Comparison of ENCODE assay signal across 8 cellular contexts in the genomic region with DNA sequence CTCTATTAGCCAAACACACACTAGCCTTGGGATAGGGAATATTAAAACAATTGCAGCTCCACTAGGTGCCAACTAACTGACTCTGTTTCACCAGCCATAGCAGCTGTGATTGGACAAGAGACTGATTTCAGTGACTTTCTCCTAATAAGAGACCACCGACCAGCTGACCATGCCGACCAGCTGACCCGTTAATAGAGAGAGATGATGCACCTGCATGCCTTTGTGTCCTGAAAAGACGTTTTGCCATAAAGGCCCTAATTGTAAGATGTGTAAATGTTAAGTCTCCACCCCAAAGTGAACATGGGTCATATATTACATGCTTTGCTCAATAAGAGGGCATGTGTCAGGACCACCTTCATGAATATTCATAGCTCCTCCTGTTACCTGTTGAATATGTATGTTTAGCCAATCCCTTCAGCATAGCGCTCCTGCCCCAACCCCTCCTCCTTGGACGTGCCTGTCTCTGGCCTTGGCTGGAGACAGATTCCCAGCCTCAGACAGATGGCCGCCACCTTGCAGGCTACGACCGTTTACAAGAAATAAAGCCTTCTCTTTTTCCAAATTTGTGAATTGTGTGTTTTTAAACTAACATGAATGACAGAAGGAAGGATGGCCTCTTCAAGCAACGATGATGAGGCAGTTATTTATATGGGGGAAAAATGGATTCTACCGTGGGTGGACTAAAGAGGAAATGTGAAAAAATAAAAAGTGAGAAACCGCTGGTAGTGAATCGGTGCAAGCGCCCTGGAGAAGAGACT. TPM values are rescaled to one million over a fixed set of nuclear protein-coding genes. Genes with fewer than 3 reads are reported as not detected.
DNase-seq lines count a peak whose midpoint lies in the region; ATAC-seq and TF ChIP-seq lines count a peak whose summit lies in the region.

No MANE protein-coding gene starts in this region.

- peaks cover 17% of the 10 kb centered on the region for H3K79me1 ChIP-seq in trophoblast cell (ENCODE audit: low read length)

- DNase-seq in activated CD8-positive, alpha-beta memory T cell treated with anti-CD3 and anti-CD28 coated beads, Interleukin-2, amount 10 ng/mL, durations not matched to agents 7 days and 5 days, result no peak
- no peak for DNase-seq in activated CD8-positive, alpha-beta memory T cell treated with anti-CD3 and anti-CD28 coated beads, Interleukin-2, amount 50 U/mL, for 48 hours
- peak; percentile 28 for DNase-seq in UCSD-AML1 (lab: John Stamatoyannopoulos, UW; ENCODE audit: unreplicated experiment)
- DNase-seq in fibroblast of villous mesenchyme (ENCODE audit: low read depth), result no peak
- peak in 1 of 2 donors; percentile 7 for DNase-seq in trophoblast cell
- no peak for DNase-seq in HCEC 1CT
- DNase-seq in ACHN, result no peak

- H3K18ac ChIP-seq in trophoblast cell (ENCODE audit: low read length), result no peak overlapping the region

- in situ Hi-C loops in ACHN (cut with HindIII; ENCODE audit: low pct_ligation_motif_present, low pct_unique_long_range_greater_than_20kb, low sequenced_read_pairs), result no loop called here

- TF ChIP-seq CTCF in fibroblast of villous mesenchyme (IDR thresholded peaks at IDR 0.05; ENCODE audit: insufficient read depth, low read depth, low read length), result no peak

- peak overlapping the region; percentile 88 for H3K4me3 Mint-ChIP-seq in activated CD8-positive, alpha-beta memory T cell treated with anti-CD3 and anti-CD28 coated beads, Interleukin-2, amount 10 ng/mL, durations not matched to agents 7 days and 5 days

- H2AK5ac ChIP-seq in trophoblast cell (ENCODE audit: low read length), result no peak overlapping the region

- CTCF ChIA-PET in activated CD8-positive, alpha-beta memory T cell treated with anti-CD3 and anti-CD28 coated beads, Interleukin-2, amount 10 ng/mL, durations not matched to agents 7 days and 5 days (lab: Charles Lee), result no interaction called here

- H2BK5ac ChIP-seq in trophoblast cell (ENCODE audit: low read depth, low read length, poor library complexity), result no peak overlapping the region

- H3K36me3 Mint-ChIP-seq in activated CD8-positive, alpha-beta memory T cell treated with anti-CD3 and anti-CD28 coated beads, Interleukin-2, amount 10 ng/mL, durations not matched to agents 7 days and 5 days, result peaks cover 22% of the 10 kb centered on the region

- no peaks in the 10 kb centered on the region for H3K9me3 ChIP-seq in trophoblast cell (ENCODE audit: insufficient read depth, low read depth, low read length)

- peaks cover 65% of the 10 kb centered on the region for H3K4me1 Mint-ChIP-seq in activated CD8-positive, alpha-beta memory T cell treated with anti-CD3 and anti-CD28 coated beads, Interleukin-2, amount 10 ng/mL, durations not matched to agents 7 days and 5 days

- no peaks in the 10 kb centered on the region for H3K27me3 ChIP-seq in trophoblast cell (ENCODE audit: insufficient read depth, low read length)

- peaks cover 13 to 14% of the 10 kb centered on the region in 2 experiments for H3K36me3 ChIP-seq in trophoblast cell (ENCODE audit: control insufficient read depth in 1 of 2, insufficient read depth in 2 of 2, low read length in 2 of 2)

- H3K9me3 Mint-ChIP-seq in activated CD8-positive, alpha-beta memory T cell treated with anti-CD3 and anti-CD28 coated beads, Interleukin-2, amount 10 ng/mL, durations not matched to agents 7 days and 5 days (ENCODE audit: low read depth), result no peaks in the 10 kb centered on the region

- no peak for ATAC-seq in activated CD8-positive, alpha-beta memory T cell treated with anti-CD3 and anti-CD28 coated beads, Interleukin-2, amount 10 ng/mL, durations not matched to agents 7 days and 5 days
- ATAC-seq in HG02981 (IDR thresholded peaks at IDR 0.05; ENCODE audit: unreplicated experiment), result no peak

- peak overlapping the region; percentile 93 for H3K4me3 ChIP-seq in fibroblast of villous mesenchyme (ENCODE audit: low read depth, low read length)
- H3K4me3 ChIP-seq in trophoblast cell (ENCODE audit: low read depth, low read length), result no peak overlapping the region

- no peak overlapping the region for H3K4ac ChIP-seq in trophoblast cell (ENCODE audit: low read depth, low read length)

- H3K9ac ChIP-seq in trophoblast cell (ENCODE audit: low read length), result no peak overlapping the region

- H2AFZ ChIP-seq in trophoblast cell (ENCODE audit: insufficient read depth, low read length, poor library complexity), result no peak overlapping the region

- WGBS in trophoblast cell (ENCODE audit: extremely low coverage, insufficient coverage, insufficient read length), result no CpG with 5 or more reads among the region's 14 CpGs

- no peak overlapping the region for H4K12ac ChIP-seq in trophoblast cell (ENCODE audit: low read depth, low read length)

- peaks cover 17% of the 10 kb centered on the region for H3K79me2 ChIP-seq in trophoblast cell (ENCODE audit: control insufficient read depth, insufficient read depth, low read length, poor library complexity)

- H3K27me3 Mint-ChIP-seq in activated CD8-positive, alpha-beta memory T cell treated with anti-CD3 and anti-CD28 coated beads, Interleukin-2, amount 10 ng/mL, durations not matched to agents 7 days and 5 days, result no peaks in the 10 kb centered on the region

- no peak overlapping the region for H2BK12ac ChIP-seq in trophoblast cell (ENCODE audit: low read length)

- peak overlapping the region; percentile 97 for H3K27ac Mint-ChIP-seq in activated CD8-positive, alpha-beta memory T cell treated with anti-CD3 and anti-CD28 coated beads, Interleukin-2, amount 10 ng/mL, durations not matched to agents 7 days and 5 days

- no peak overlapping the region for H4K8ac ChIP-seq in trophoblast cell (ENCODE audit: low read depth, low read length)

- no peak overlapping the region for H3K14ac ChIP-seq in trophoblast cell (ENCODE audit: low read length)

- no peak overlapping the region for H3K23ac ChIP-seq in trophoblast cell (ENCODE audit: low read length)

- H3K4me1 ChIP-seq in trophoblast cell (ENCODE audit: control insufficient read depth in 1 of 2, insufficient read depth in 2 of 2, low read length in 2 of 2), result peaks cover 11 to 17% of the 10 kb centered on the region in 2 experiments

- H4K91ac ChIP-seq in trophoblast cell (ENCODE audit: low read depth, low read length), result no peak overlapping the region

- H3K27ac ChIP-seq in trophoblast cell (ENCODE audit: low read depth, low read length), result no peak overlapping the region

- peak overlapping the region; percentile 83 for H3K4me2 ChIP-seq in trophoblast cell (ENCODE audit: low read length)

- no peak overlapping the region for H2BK120ac ChIP-seq in trophoblast cell (ENCODE audit: insufficient read depth, low read length, poor library complexity)

RNA-seq across cellular contexts. Expression of gene NADSYN1, which starts 1.2 kb away (rescaled TPM):
- total RNA-seq in activated CD8-positive, alpha-beta memory T cell treated with anti-CD3 and anti-CD28 coated beads, Interleukin-2, amount 10 ng/mL, durations not matched to agents 7 days and 5 days, result 100 to 1,000 TPM in 1 of 2 experiments, 10 to 100 TPM in 1; 97.7 to 134 TPM
- 53.5 and 71.2 TPM in 2 replicates for total RNA-seq in fibroblast of villous mesenchyme
- polyA plus RNA-seq in trophoblast cell (2013), result 32.7 and 33.1 TPM in 2 replicates

RNA-seq across cellular contexts. Expression of gene DHCR7, which starts 3.6 kb away (rescaled TPM):
- total RNA-seq in activated CD8-positive, alpha-beta memory T cell treated with anti-CD3 and anti-CD28 coated beads, Interleukin-2, amount 10 ng/mL, durations not matched to agents 7 days and 5 days, result 10 to 100 TPM; 54.7 to 90.5 TPM
- 94.1 and 101 TPM in 2 replicates for total RNA-seq in fibroblast of villous mesenchyme
- 282 and 291 TPM in 2 replicates for polyA plus RNA-seq in trophoblast cell (2013)
